11 cellular contexts compared by ENCODE assay signal in genomic region chr20:62739067-62739466, GRCh38. TPM values are rescaled to one million over a fixed set of nuclear protein-coding genes. Genes with fewer than 3 reads are reported as not detected.
A peak's percentile ranks its signal among the peaks of the same experiment; 100 is the strongest.
DNase-seq lines count a peak whose midpoint lies in the region; ATAC-seq and TF ChIP-seq lines count a peak whose summit lies in the region.
"Had no signal": no experiment of that assay in that cellular context is flagged by ENCODE, and none has a peak within 500 bp of the region (broad histone marks: within the 10 kb centered on the region; RNA-seq: fewer than 3 reads in every experiment).

No MANE protein-coding gene starts in this region.

- H3K27me3 ChIP-seq in left ventricle myocardium inferior (ENCODE audit: low read depth) (peaks cover 100% of the 10 kb centered on the region), upper lobe of left lung (peaks cover 0 to 4% (median 0%) of the 10 kb centered on the region in 4 donors), BE2C (no peaks in the 10 kb centered on the region)
- H3K27me3 ChIP-seq: MG63 had no signal

- H3K27ac ChIP-seq in left ventricle myocardium inferior (replicated peaks) (no peak overlapping the region), upper lobe of left lung (peak overlapping the region; percentile 72 to 83 (median 77))
- H3K27ac ChIP-seq: parathyroid adenoma had no signal

- no peaks in the 10 kb centered on the region for H3K36me3 Mint-ChIP-seq in activated naive CD8-positive, alpha-beta T cell
- no peaks in the 10 kb centered on the region for H3K36me3 Mint-ChIP-seq in activated naive CD8-positive, alpha-beta T cell treated with anti-CD3 and anti-CD28 coated beads, Interleukin-2, amount 50 U/mL, for 24 hours (ENCODE audit: low read depth)
- H3K36me3 Mint-ChIP-seq in WTC11: no peaks in the 10 kb centered on the region

- H3K4me1 ChIP-seq in left ventricle myocardium inferior (peaks cover 18% of the 10 kb centered on the region), upper lobe of left lung (peaks cover 10 to 28% (median 20%) of the 10 kb centered on the region in 4 donors), BE2C (peaks cover 4% of the 10 kb centered on the region; the same call in 1 of the 2 replicates)
- H3K4me1 ChIP-seq: parathyroid adenoma had no signal

- peak overlapping the region; percentile 84 for H3K4me3 Mint-ChIP-seq in activated naive CD8-positive, alpha-beta T cell
- no peak overlapping the region for H3K4me3 Mint-ChIP-seq in activated naive CD8-positive, alpha-beta T cell treated with anti-CD3 and anti-CD28 coated beads, Interleukin-2, amount 50 U/mL, for 24 hours
- no peak overlapping the region for H3K4me3 Mint-ChIP-seq in WTC11

- no peaks in the 10 kb centered on the region for H3K36me3 ChIP-seq in left ventricle myocardium inferior
- no peaks in the 10 kb centered on the region for H3K36me3 ChIP-seq in upper lobe of left lung
- H3K36me3 ChIP-seq in BE2C: no peaks in the 10 kb centered on the region
- H3K36me3 ChIP-seq: MG63 had no signal

- intact Hi-C loops in left ventricle myocardium inferior (cut with micrococcal nuclease): no loop called here

- no peak for DNase-seq in activated naive CD8-positive, alpha-beta T cell treated with anti-CD3 and anti-CD28 coated beads, Interleukin-2, amount 50 U/mL, for 24 hours
- peak; percentile 8 for DNase-seq in WTC11 (ENCODE audit: low spot score)
- DNase-seq in left ventricle myocardium inferior: peak; percentile 4
- DNase-seq in upper lobe of left lung: peak in 1 of 2 donors; percentile 17
- no peak for DNase-seq in NCI-H345 treated with DMSO at 0.1 percent for 48 hours (lab: John Stamatoyannopoulos, UW; ENCODE audit: unreplicated experiment)
- DNase-seq in stimulated activated CD4-positive, alpha-beta T cell treated with anti-CD3 and anti-CD28 coated beads, Interleukin-2, amount 100 ng/mL, for 48 hours: no peak
- DNase-seq in BE2C: no peak
- DNase-seq: GOT3 had no signal

- TF ChIP-seq CTCF in WTC11 (IDR thresholded peaks at IDR 0.05) (no peak), left ventricle myocardium inferior (IDR thresholded peaks at IDR 0.05; ENCODE audit: borderline replicate concordance) (no peak), upper lobe of left lung (IDR thresholded peaks at IDR 0.05) (no peak), BE2C (IDR thresholded peaks at IDR 0.05; ENCODE audit: low read depth, low read length) (no peak)

- no peak overlapping the region for H3K4me3 ChIP-seq in left ventricle myocardium inferior
- no peak overlapping the region for H3K4me3 ChIP-seq in upper lobe of left lung
- H3K4me3 ChIP-seq in BE2C (ENCODE audit: low read depth, low read length): no peak overlapping the region

- H3K27ac Mint-ChIP-seq in activated naive CD8-positive, alpha-beta T cell: peak overlapping the region; percentile 89
- no peak overlapping the region for H3K27ac Mint-ChIP-seq in activated naive CD8-positive, alpha-beta T cell treated with anti-CD3 and anti-CD28 coated beads, Interleukin-2, amount 50 U/mL, for 24 hours
- H3K27ac Mint-ChIP-seq in WTC11: no peak overlapping the region

- H3K9me3 ChIP-seq in left ventricle myocardium inferior (replicated peaks) (no peaks in the 10 kb centered on the region), upper lobe of left lung (no peaks in the 10 kb centered on the region), BE2C (no peaks in the 10 kb centered on the region)
- H3K9me3 ChIP-seq: MG63 had no signal

- no peak for TF ChIP-seq EP300 in upper lobe of left lung (IDR thresholded peaks at IDR 0.05)

- POLR2A ChIA-PET in WTC11 (lab: Charles Lee): no interaction called here

- no peaks in the 10 kb centered on the region for H3K9me3 Mint-ChIP-seq in activated naive CD8-positive, alpha-beta T cell (ENCODE audit: low read depth)
- no peaks in the 10 kb centered on the region for H3K9me3 Mint-ChIP-seq in activated naive CD8-positive, alpha-beta T cell treated with anti-CD3 and anti-CD28 coated beads, Interleukin-2, amount 50 U/mL, for 24 hours
- no peaks in the 10 kb centered on the region for H3K9me3 Mint-ChIP-seq in WTC11

- 68 to 80% methylated on average over 2 to 12 of the region's 12 CpGs for WGBS in upper lobe of left lung, 2 donors

- no peak for TF ChIP-seq POLR2A in upper lobe of left lung (IDR thresholded peaks at IDR 0.05)

- ATAC-seq in activated naive CD8-positive, alpha-beta T cell treated with anti-CD3 and anti-CD28 coated beads, Interleukin-2, amount 50 U/mL, for 24 hours: no peak
- no peak for ATAC-seq in WTC11
- no peak for ATAC-seq in upper lobe of left lung (ENCODE audit: low FRiP score in 2 of 2)

- no peaks in the 10 kb centered on the region for H3K27me3 Mint-ChIP-seq in activated naive CD8-positive, alpha-beta T cell
- no peaks in the 10 kb centered on the region for H3K27me3 Mint-ChIP-seq in activated naive CD8-positive, alpha-beta T cell treated with anti-CD3 and anti-CD28 coated beads, Interleukin-2, amount 50 U/mL, for 24 hours
- no peaks in the 10 kb centered on the region for H3K27me3 Mint-ChIP-seq in WTC11 (ENCODE audit: low read depth)

- CTCF ChIA-PET in WTC11 (lab: Charles Lee): no interaction called here

- peaks cover 26% of the 10 kb centered on the region for H3K4me1 Mint-ChIP-seq in activated naive CD8-positive, alpha-beta T cell (ENCODE audit: low read depth)
- H3K4me1 Mint-ChIP-seq in activated naive CD8-positive, alpha-beta T cell treated with anti-CD3 and anti-CD28 coated beads, Interleukin-2, amount 50 U/mL, for 24 hours: peaks cover 42% of the 10 kb centered on the region
- peaks cover 5% of the 10 kb centered on the region; the same call in 1 of the 2 replicates for H3K4me1 Mint-ChIP-seq in WTC11

TF ChIP-seq in WTC11, 78 proteins besides CTCF, POLR2A, EP300 and RAD21:
- TF ChIP-seq JAZF1 (CRISPR knock-in tag; IDR thresholded peaks at IDR 0.05): no peak
- TF ChIP-seq ZNF671 (CRISPR knock-in tag; IDR thresholded peaks at IDR 0.05): no peak
- TF ChIP-seq ZNF416 (CRISPR knock-in tag; IDR thresholded peaks at IDR 0.05): no peak
- no peak for TF ChIP-seq MXD4 (CRISPR knock-in tag; IDR thresholded peaks at IDR 0.05; ENCODE audit: borderline replicate concordance)
- TF ChIP-seq ESRRA (CRISPR knock-in tag; IDR thresholded peaks at IDR 0.05; ENCODE audit: borderline replicate concordance): no peak
- no peak for TF ChIP-seq RELA (CRISPR knock-in tag; IDR thresholded peaks at IDR 0.05; ENCODE audit: borderline replicate concordance)
- TF ChIP-seq SMAD4 (CRISPR knock-in tag; IDR thresholded peaks at IDR 0.05): no peak
- TF ChIP-seq ERG (CRISPR knock-in tag; IDR thresholded peaks at IDR 0.05): no peak
- TF ChIP-seq TP53 (CRISPR knock-in tag; IDR thresholded peaks at IDR 0.05): no peak
- TF ChIP-seq ZBTB43 (CRISPR knock-in tag; IDR thresholded peaks at IDR 0.05): no peak
- no peak for TF ChIP-seq IRF2 (CRISPR knock-in tag; IDR thresholded peaks at IDR 0.05; ENCODE audit: borderline replicate concordance, low read depth)
- no peak for TF ChIP-seq KAT7 (CRISPR knock-in tag; IDR thresholded peaks at IDR 0.05; ENCODE audit: borderline replicate concordance)
- TF ChIP-seq ZNF219 (CRISPR knock-in tag; IDR thresholded peaks at IDR 0.05; ENCODE audit: borderline replicate concordance): no peak
- no peak for TF ChIP-seq ZNF138 (CRISPR knock-in tag; conservative IDR thresholded peaks at IDR 0.05)
- TF ChIP-seq E2F1 (CRISPR knock-in tag; IDR thresholded peaks at IDR 0.05): no peak
- TF ChIP-seq ZNF263 (CRISPR knock-in tag; IDR thresholded peaks at IDR 0.05; ENCODE audit: low read depth): no peak

RNA-seq across cellular contexts. Expression of gene NTSR1, which starts 30.4 kb away (rescaled TPM):
- total RNA-seq in WTC11 (2021): 0.57 to 0.85 TPM (median 0.63 TPM) in 3 replicates
- not detected for total RNA-seq in left ventricle myocardium inferior
- total RNA-seq in upper lobe of left lung: 1 to 10 TPM in 1 of 6 donors, under 1 TPM in 4, not detected in 1; 0.20 to 1.4 (median 0.26) TPM
- polyA plus RNA-seq in BE2C (2012; ENCODE audit: insufficient read depth, insufficient read length, low read depth): 0.22 TPM

RNA-seq across cellular contexts. Expression of gene MRGBP, which starts 57.2 kb away (rescaled TPM):
- total RNA-seq in WTC11 (2021): 20.0 to 20.8 TPM (median 20.2 TPM) in 3 replicates
- 9.8 TPM for total RNA-seq in left ventricle myocardium inferior
- total RNA-seq in upper lobe of left lung: 10 to 100 TPM in 2 of 6 donors, 1 to 10 TPM in 4; 6.4 to 22.0 (median 8.5) TPM
- 28.1 TPM for polyA plus RNA-seq in BE2C (2012; ENCODE audit: insufficient read depth, insufficient read length, low read depth)

Comparison
In these comparisons a context has a peak if more than half of its experiments do, and no peak if none do; other contexts are left out.
1. DNase-seq: peak in WTC11 (single experiment) and left ventricle myocardium inferior (single experiment); none in activated naive CD8-positive, alpha-beta T cell treated with anti-CD3 and anti-CD28 coated beads, Interleukin-2, amount 50 U/mL, for 24 hours (single experiment), NCI-H345 treated with DMSO at 0.1 percent for 48 hours (single experiment), stimulated activated CD4-positive, alpha-beta T cell treated with anti-CD3 and anti-CD28 coated beads, Interleukin-2, amount 100 ng/mL, for 48 hours (0 of 2) and BE2C (single experiment).